1 cellular context compared by ENCODE assay signal in genomic region chr1:187870567-187870966, GRCh38.
TF ChIP-seq lines count a peak whose summit lies in the region.

No MANE protein-coding gene starts in this region.

TF ChIP-seq in SK-N-SH, 30 proteins besides CTCF, POLR2A, EP300 and RAD21 (continued from another document):
- TF ChIP-seq ZBTB33 (IDR thresholded peaks at IDR 0.05; ENCODE audit: borderline replicate concordance, low read depth) (no peak), RFX5 (IDR thresholded peaks at IDR 0.05; ENCODE audit: low read length) (no peak)
